In genomic region chr10:15342970-15343369, GRCh38 we compare ENCODE assay signal across 25 cellular contexts. TPM values are rescaled to one million over a fixed set of nuclear protein-coding genes. Genes with fewer than 3 reads are reported as not detected.
DNase-seq lines count a peak whose midpoint lies in the region; ATAC-seq, FAIRE-seq and TF ChIP-seq lines count a peak whose summit lies in the region.
"Had no signal": no experiment of that assay in that cellular context is flagged by ENCODE, and none has a peak within 500 bp of the region (broad histone marks: within the 10 kb centered on the region; RNA-seq: fewer than 3 reads in every experiment).

No MANE protein-coding gene starts in this region.

- 10% methylated on average over 3 of the region's 3 CpGs for WGBS in K562 (ENCODE audit: insufficient coverage, low coverage, missing lambda C conversion rate)

- peak overlapping the region in 2 of 11 experiments; percentile 70 to 78; a peak in 2 of 22 replicates for H3K4me2 ChIP-seq in BLaER1 treated with 17β-estradiol and CSF1 and Interleukin-3, amounts not matched to agents 10 nM and 100 nM
- H3K4me2 ChIP-seq in K562 (ENCODE audit: insufficient read depth, low read length) = no peak overlapping the region
- H3K4me2 ChIP-seq: A549 had no signal

- H3K36me3 ChIP-seq in BLaER1 treated with 17β-estradiol and CSF1 and Interleukin-3, amounts not matched to agents 10 nM and 100 nM = peaks cover 0 to 12% (median 0%) of the 10 kb centered on the region in 11 experiments; a peak in 2 of 22 replicates
- H3K36me3 ChIP-seq in K562 (ENCODE audit: control insufficient read depth, insufficient read depth, low read length) = no peaks in the 10 kb centered on the region
- no peaks in the 10 kb centered on the region for H3K36me3 ChIP-seq in effector memory CD4-positive, alpha-beta T cell (ENCODE audit: control insufficient read depth, insufficient read depth, low read length)
- H3K36me3 ChIP-seq: BE2C had no signal

- H3K9me3 ChIP-seq in BLaER1 treated with 17β-estradiol and CSF1 and Interleukin-3, amounts not matched to agents 10 nM and 100 nM (replicated peaks in 1 of 11) = no peaks in the 10 kb centered on the region
- no peaks in the 10 kb centered on the region; the same call in 1 of the 2 replicates for H3K9me3 ChIP-seq in K562 (replicated peaks; ENCODE audit: control insufficient read depth, insufficient read depth, low read depth, low read length)
- no peaks in the 10 kb centered on the region for H3K9me3 ChIP-seq in effector memory CD4-positive, alpha-beta T cell (ENCODE audit: control insufficient read depth, low read length)
- H3K9me3 ChIP-seq: A549, BE2C had no signal

- in situ Hi-C loops in K562 (cut with MboI) = no loop called here

- TF ChIP-seq CTCF in K562 (IDR thresholded peaks at IDR 0.05 in 2 of 3, conservative IDR thresholded peaks at IDR 0.05 in 1 of 3; ENCODE audit: insufficient read depth in 2 of 3, low read depth in 1 of 3, low read length in 3 of 3) (no peak), glutamatergic neuron (IDR thresholded peaks at IDR 0.05; ENCODE audit: partially characterized antibody, unreplicated experiment) (no peak), neural crest cell (conservative IDR thresholded peaks at IDR 0.05) (no peak)

- peaks cover 67% of the 10 kb centered on the region for H3K4me1 Mint-ChIP-seq in glutamatergic neuron (ENCODE audit: low read depth, unreplicated experiment)
- peaks cover 47% of the 10 kb centered on the region for H3K4me1 Mint-ChIP-seq in neural crest cell
- H3K4me1 Mint-ChIP-seq: CD4-positive, alpha-beta memory T cell had no signal

- H3K9me3 Mint-ChIP-seq in glutamatergic neuron (ENCODE audit: unreplicated experiment) = peaks cover 10% of the 10 kb centered on the region
- H3K9me3 Mint-ChIP-seq in neural crest cell = no peaks in the 10 kb centered on the region
- H3K9me3 Mint-ChIP-seq: CD4-positive, alpha-beta memory T cell had no signal

- H3K27ac Mint-ChIP-seq in glutamatergic neuron (ENCODE audit: unreplicated experiment) (peak overlapping the region; percentile 40), neural crest cell (ENCODE audit: unreplicated experiment) (peak overlapping the region; percentile 86)
- H3K27ac Mint-ChIP-seq: CD4-positive, alpha-beta memory T cell had no signal

- H3K4me3 Mint-ChIP-seq in glutamatergic neuron (ENCODE audit: unreplicated experiment) (no peak overlapping the region), neural crest cell (no peak overlapping the region)
- H3K4me3 Mint-ChIP-seq: CD4-positive, alpha-beta memory T cell had no signal

- H3K27me3 Mint-ChIP-seq in glutamatergic neuron (ENCODE audit: unreplicated experiment) (peaks cover 6% of the 10 kb centered on the region), neural crest cell (ENCODE audit: low read depth) (no peaks in the 10 kb centered on the region)

- H3K36me3 Mint-ChIP-seq in glutamatergic neuron (ENCODE audit: unreplicated experiment) (peaks cover 4% of the 10 kb centered on the region), neural crest cell (ENCODE audit: low read depth) (no peaks in the 10 kb centered on the region)
- H3K36me3 Mint-ChIP-seq: CD4-positive, alpha-beta memory T cell had no signal

- no peak overlapping the region for H3K4me3 ChIP-seq in BLaER1 treated with 17β-estradiol and CSF1 and Interleukin-3, amounts not matched to agents 10 nM and 100 nM
- no peak overlapping the region for H3K4me3 ChIP-seq in K562
- no peak overlapping the region for H3K4me3 ChIP-seq in effector memory CD4-positive, alpha-beta T cell (ENCODE audit: insufficient read depth, low read depth, low read length, poor library complexity, severe bottlenecking)
- H3K4me3 ChIP-seq: A549 had no signal

- TF ChIP-seq EP300 in K562 (IDR thresholded peaks at IDR 0.05; ENCODE audit: low read length) = no peak

- peak overlapping the region in 6 of 11 experiments; percentile 24 to 85 (median 76); a peak in 9 of 22 replicates for H3K27ac ChIP-seq in BLaER1 treated with 17β-estradiol and CSF1 and Interleukin-3, amounts not matched to agents 10 nM and 100 nM
- H3K27ac ChIP-seq in K562 (ENCODE audit: extremely low read depth, low read depth, low read length) = no peak overlapping the region
- H3K27ac ChIP-seq in effector memory CD4-positive, alpha-beta T cell (ENCODE audit: insufficient read depth, low read length, poor library complexity, severe bottlenecking) = no peak overlapping the region
- H3K27ac ChIP-seq: A549 had no signal

- no peaks in the 10 kb centered on the region for H3K9me1 ChIP-seq in K562 (ENCODE audit: control insufficient read depth, insufficient read depth, low read length)

- no TSS peak for BruUV-seq in K562 (replicated peaks; lab: Mats Ljungman, UMichigan)

- H2AFZ ChIP-seq in K562 (ENCODE audit: low read depth, low read length) = no peak overlapping the region

- no peak for ATAC-seq in K562
- no peak for ATAC-seq in HG03045 (IDR thresholded peaks at IDR 0.05; ENCODE audit: unreplicated experiment)
- ATAC-seq: A549 had no signal

- DNase-seq in K562 (ENCODE audit: extremely low read depth in 1 of 4, low spot score in 3 of 4) (no peak), glutamatergic neuron (no peak), neural crest cell (ENCODE audit: low read depth, low spot score) (no peak), NCI-H82 treated with DMSO at 0.1 percent for 48 hours (lab: John Stamatoyannopoulos, UW; ENCODE audit: unreplicated experiment) (no peak), NCI-H2227 treated with DMSO at 0.1 percent for 48 hours (lab: John Stamatoyannopoulos, UW) (no peak)
- DNase-seq in effector memory CD4-positive, alpha-beta T cell = no peak
- DNase-seq: 8988T; ACHN; AML-193; BE2C; C1 segment of cervical spinal cord; Calu3; CD4-positive, alpha-beta memory T cell; COR-L47; DMS53; DMS79 treated with DMSO at 0.1 percent for 48 hours; GF-D8; GOT3; H7; HCEC 1CT had no signal

- H3K9ac ChIP-seq in BLaER1 treated with 17β-estradiol and CSF1 and Interleukin-3, amounts not matched to agents 10 nM and 100 nM = no peak overlapping the region
- no peak overlapping the region for H3K9ac ChIP-seq in K562 (ENCODE audit: insufficient read depth in 1 of 2, low read depth in 2 of 2, low read length in 2 of 2)

- H4K20me1 ChIP-seq in BLaER1 treated with 17β-estradiol and CSF1 and Interleukin-3, amounts not matched to agents 10 nM and 100 nM = peaks cover 0 to under 1% (median 0%) of the 10 kb centered on the region in 11 experiments; a peak in 1 of 22 replicates
- no peaks in the 10 kb centered on the region for H4K20me1 ChIP-seq in K562 (replicated peaks; ENCODE audit: control insufficient read depth, insufficient read depth, low read length)

- FAIRE-seq in K562 (lab: Jason Lieb, UNC) = no peak
- FAIRE-seq: A549, GM12891, GM18507 had no signal

- intact Hi-C loops in K562 (cut with micrococcal nuclease) = no loop called here

- no peaks in the 10 kb centered on the region; a peak in 1 of 22 replicates for H3K27me3 ChIP-seq in BLaER1 treated with 17β-estradiol and CSF1 and Interleukin-3, amounts not matched to agents 10 nM and 100 nM
- H3K27me3 ChIP-seq in K562 (ENCODE audit: control insufficient read depth in 2 of 2, insufficient read depth in 2 of 2, low read length in 2 of 2) = peaks cover 2 to 4% of the 10 kb centered on the region in 2 experiments; a peak in 2 of 5 replicates
- no peaks in the 10 kb centered on the region for H3K27me3 ChIP-seq in effector memory CD4-positive, alpha-beta T cell (replicated peaks; ENCODE audit: control insufficient read depth, insufficient read depth, low read length, poor library complexity, severe bottlenecking)
- H3K27me3 ChIP-seq: BE2C had no signal

- H3K79me2 ChIP-seq in K562 (ENCODE audit: control insufficient read depth, insufficient read depth, low read length) = no peaks in the 10 kb centered on the region

- no peak for TF ChIP-seq RAD21 in K562 (CRISPR knock-in tag; conservative IDR thresholded peaks at IDR 0.05 in 1 of 2, IDR thresholded peaks at IDR 0.05 in 1 of 2)

- POLR2A ChIA-PET in K562 (lab: Yijun Ruan, JAX) = no interaction called here

- no peak for TF ChIP-seq POLR2A in K562 (conservative IDR thresholded peaks at IDR 0.05)

- peaks cover 27 to 50% (median 36%) of the 10 kb centered on the region in 10 experiments for H3K4me1 ChIP-seq in BLaER1 treated with 17β-estradiol and CSF1 and Interleukin-3, amounts not matched to agents 10 nM and 100 nM
- H3K4me1 ChIP-seq in K562 (replicated peaks in 1 of 2; ENCODE audit: control insufficient read depth in 2 of 2, insufficient read depth in 2 of 2, low read length in 2 of 2) = peaks cover 2 to 25% of the 10 kb centered on the region in 2 experiments; a peak in 4 of 5 replicates
- H3K4me1 ChIP-seq in effector memory CD4-positive, alpha-beta T cell (ENCODE audit: control insufficient read depth, insufficient read depth, low read length, poor library complexity, severe bottlenecking) = no peaks in the 10 kb centered on the region
- H3K4me1 ChIP-seq: BE2C had no signal

- CTCF ChIA-PET in K562 (lab: Yijun Ruan, JAX; ENCODE audit: low intra/inter-chr PET ratio) = no interaction called here

TF ChIP-seq in K562, 482 proteins besides CTCF, POLR2A, EP300 and RAD21 (continues in another document):
- TF ChIP-seq ZNF121 (CRISPR knock-in tag; conservative IDR thresholded peaks at IDR 0.05) = peak; percentile 84

RNA-seq across cellular contexts. Expression of gene FAM171A1, which starts 28.1 kb away (rescaled TPM):
- 1.8 and 5.6 TPM in 2 replicates for total RNA-seq in K562 (2011; cell fraction: chromatin; rRNA removed; ENCODE audit: low replicate concordance)
- total RNA-seq in K562 (2011; cell fraction: nucleolus; rRNA removed) = 2.9 and 5.2 TPM in 2 replicates
- 3.8 and 6.3 TPM in 2 replicates for total RNA-seq in K562 (2011; cell fraction: nucleoplasm; rRNA removed)
- 4.5 and 5.2 TPM in 2 replicates for total RNA-seq in K562 (2014; rRNA removed)
- total RNA-seq in K562 (2014; rRNA removed; fragmentation: Illumina TruSeq; extraction: Trizol) = 2.8 and 3.3 TPM in 2 replicates
- total RNA-seq in K562 (2015; rRNA removed; fragmentation: Illumina TruSeq; extraction: Trizol) = 4.5 and 4.8 TPM in 2 replicates
- 7.7 and 8.2 TPM in 2 replicates for total RNA-seq in K562 (2021)
- 7.8 and 14.2 TPM in 2 replicates for polyA plus RNA-seq in K562 (2011; rRNA removed)
- 10.2 and 16.3 TPM in 2 replicates for polyA plus RNA-seq in K562 (2011; cell fraction: cytosol; rRNA removed)
- 6.8 and 8.9 TPM in 2 replicates for polyA plus RNA-seq in K562 (2011; cell fraction: nucleus; rRNA removed)
- 9.1 and 10.0 TPM in 2 replicates for polyA plus RNA-seq in K562 (2012)
- polyA plus RNA-seq in K562 (2014; fragmentation: Illumina TruSeq; extraction: Trizol) = 6.9 and 7.3 TPM in 2 replicates
- polyA plus RNA-seq in K562 (2014; fragmentation: Nextera tagmentation; extraction: Ambion mirVana) = under 1 TPM; 0.51 to 0.94 TPM
- polyA plus RNA-seq in K562 (2014; rRNA removed) = 5.3 and 5.7 TPM in 2 replicates
- polyA minus RNA-seq in K562 (2011; rRNA and poly(A)+ RNA removed) = 7.6 and 11.3 TPM in 2 replicates
- polyA minus RNA-seq in K562 (2011; cell fraction: cytosol; rRNA and poly(A)+ RNA removed) = 7.3 and 11.0 TPM in 2 replicates
- polyA minus RNA-seq in K562 (2011; cell fraction: nucleus; rRNA and poly(A)+ RNA removed) = 2.8 and 3.8 TPM in 2 replicates
- 186 TPM for total RNA-seq in glutamatergic neuron (ENCODE audit: unreplicated experiment)
- 64.2 and 70.4 TPM in 2 replicates for total RNA-seq in neural crest cell

Comparison
In these comparisons a context has a peak if more than half of its experiments do, and no peak if none do; other contexts are left out.
1. H3K27ac ChIP-seq: peak in BLaER1 treated with 17β-estradiol and CSF1 and Interleukin-3, amounts not matched to agents 10 nM and 100 nM (6 of 11); none in K562 (single experiment) and effector memory CD4-positive, alpha-beta T cell (single experiment).